In genomic region chr3:5187152-5187919, GRCh38 we compare ENCODE assay signal across 1 cellular context.
A peak's percentile ranks its signal among the peaks of the same experiment; 100 is the strongest.
TF ChIP-seq lines count a peak whose summit lies in the region.

Gene EDEM1, plus strand, starts transcription at chr3:5187707. Its CDS starts 99 bp downstream, at chr3:5187806.

TF ChIP-seq in HepG2, 621 proteins besides CTCF, POLR2A, EP300 and RAD21 (continued from another document and continues in another):
- TF ChIP-seq AHDC1 (CRISPR knock-in tag; IDR thresholded peaks at IDR 0.05; ENCODE audit: borderline replicate concordance), result no peak
- no peak for TF ChIP-seq KAT7 (CRISPR knock-in tag; IDR thresholded peaks at IDR 0.05; ENCODE audit: borderline replicate concordance)
- peak; percentile 67; the same call in 1 of the 2 replicates for TF ChIP-seq ZNF790 (CRISPR knock-in tag; IDR thresholded peaks at IDR 0.05; ENCODE audit: borderline replicate concordance)
- TF ChIP-seq ZNF337 (CRISPR knock-in tag; IDR thresholded peaks at IDR 0.05; ENCODE audit: borderline replicate concordance, low read depth), result no peak; the same call in 1 of the 2 replicates
- TF ChIP-seq ZNF563 (CRISPR knock-in tag; IDR thresholded peaks at IDR 0.05), result no peak
- TF ChIP-seq AKNA (CRISPR knock-in tag; IDR thresholded peaks at IDR 0.05; ENCODE audit: borderline replicate concordance), result no peak
- TF ChIP-seq ZBTB49 (CRISPR knock-in tag; IDR thresholded peaks at IDR 0.05; ENCODE audit: borderline replicate concordance), result no peak
- TF ChIP-seq SRSF9 (IDR thresholded peaks at IDR 0.05; ENCODE audit: borderline replicate concordance, insufficient read depth, low read depth, low read length, poor library complexity, severe bottlenecking), result no peak
- TF ChIP-seq CBX5 (CRISPR knock-in tag; IDR thresholded peaks at IDR 0.05; ENCODE audit: borderline replicate concordance), result no peak
- TF ChIP-seq GABPB1 (CRISPR knock-in tag; IDR thresholded peaks at IDR 0.05), result peak; percentile 73
- no peak; the same call in 1 of the 2 replicates for TF ChIP-seq KLF12 (CRISPR knock-in tag; IDR thresholded peaks at IDR 0.05; ENCODE audit: borderline replicate concordance)
- peak; percentile 63; the same call in 1 of the 2 replicates for TF ChIP-seq HOXA3 (CRISPR knock-in tag; IDR thresholded peaks at IDR 0.05)
- TF ChIP-seq ZNF580 (CRISPR knock-in tag; IDR thresholded peaks at IDR 0.05; ENCODE audit: borderline replicate concordance, low read depth), result no peak
- peak; percentile 45; the same call in 1 of the 2 replicates for TF ChIP-seq MXD4 (CRISPR knock-in tag; IDR thresholded peaks at IDR 0.05)
- TF ChIP-seq ELF3 (CRISPR knock-in tag; IDR thresholded peaks at IDR 0.05), result peak; percentile 53; the same call in 1 of the 2 replicates
- peak; percentile 89 for TF ChIP-seq TFDP2 (CRISPR knock-in tag; IDR thresholded peaks at IDR 0.05)
- peak; percentile 75; the same call in 2 of the 3 replicates for TF ChIP-seq MXI1 (IDR thresholded peaks at IDR 0.05; ENCODE audit: borderline replicate concordance, low read depth, low read length)
- no peak for TF ChIP-seq ZNF326 (CRISPR knock-in tag; IDR thresholded peaks at IDR 0.05; ENCODE audit: borderline replicate concordance)
- no peak for TF ChIP-seq TBP (CRISPR knock-in tag; IDR thresholded peaks at IDR 0.05)
- TF ChIP-seq KAT8 (CRISPR knock-in tag; IDR thresholded peaks at IDR 0.05), result peak; percentile 46
- no peak for TF ChIP-seq RERE (CRISPR knock-in tag; IDR thresholded peaks at IDR 0.05; ENCODE audit: low read depth)
- TF ChIP-seq ATF4 (CRISPR knock-in tag; IDR thresholded peaks at IDR 0.05), result no peak
- no peak for TF ChIP-seq AGO1 (IDR thresholded peaks at IDR 0.05; ENCODE audit: low read depth, low read length, poor library complexity, severe bottlenecking)
- TF ChIP-seq JUNB (CRISPR knock-in tag; IDR thresholded peaks at IDR 0.05; ENCODE audit: borderline replicate concordance), result no peak
- TF ChIP-seq ASH2L (IDR thresholded peaks at IDR 0.05; ENCODE audit: insufficient read length, low read depth, low read length), result peak; percentile 54
- TF ChIP-seq STAT6 (CRISPR knock-in tag; IDR thresholded peaks at IDR 0.05; ENCODE audit: borderline replicate concordance), result no peak
- TF ChIP-seq SIN3B (IDR thresholded peaks at IDR 0.05; ENCODE audit: low read length), result no peak
